ENCODE assay signal across 8 cellular contexts in genomic region chr15:45795487-45796069, GRCh38.
A peak's percentile ranks its signal among the peaks of the same experiment; 100 is the strongest.
DNase-seq lines count a peak whose midpoint lies in the region; ATAC-seq, FAIRE-seq and TF ChIP-seq lines count a peak whose summit lies in the region.

No MANE protein-coding gene starts in this region.

- POLR2A ChIA-PET in activated CD4-positive, alpha-beta memory T cell treated with anti-CD3 and anti-CD28 coated beads for 36 hours (lab: Charles Lee): interaction anchor here (0.6 kb wide), 1 partner anchor 194 kb away, joined by 3 read pairs; no protein-coding TSS in a partner anchor

- H3K36me3 Mint-ChIP-seq in activated CD4-positive, alpha-beta memory T cell treated with anti-CD3 and anti-CD28 coated beads for 36 hours: no peaks in the 10 kb centered on the region
- no peaks in the 10 kb centered on the region for H3K36me3 Mint-ChIP-seq in activated naive CD8-positive, alpha-beta T cell treated with anti-CD3 and anti-CD28 coated beads for 36 hours

- no peak for FAIRE-seq in urothelium cell line (lab: Jason Lieb, UNC)

- H3K4me1 Mint-ChIP-seq in activated CD4-positive, alpha-beta memory T cell treated with anti-CD3 and anti-CD28 coated beads for 36 hours (ENCODE audit: low read depth): no peaks in the 10 kb centered on the region
- H3K4me1 Mint-ChIP-seq in activated naive CD8-positive, alpha-beta T cell treated with anti-CD3 and anti-CD28 coated beads for 36 hours: no peaks in the 10 kb centered on the region

- H3K4me3 Mint-ChIP-seq in activated CD4-positive, alpha-beta memory T cell treated with anti-CD3 and anti-CD28 coated beads for 36 hours: no peak overlapping the region
- no peak overlapping the region for H3K4me3 Mint-ChIP-seq in activated naive CD8-positive, alpha-beta T cell treated with anti-CD3 and anti-CD28 coated beads for 36 hours

- TF ChIP-seq CTCF in GM20000 (IDR thresholded peaks at IDR 0.05; ENCODE audit: extremely low read depth, missing control alignments): no peak

- H3K27me3 Mint-ChIP-seq in activated CD4-positive, alpha-beta memory T cell treated with anti-CD3 and anti-CD28 coated beads for 36 hours: peaks cover 22% of the 10 kb centered on the region
- H3K27me3 Mint-ChIP-seq in activated naive CD8-positive, alpha-beta T cell treated with anti-CD3 and anti-CD28 coated beads for 36 hours: peaks cover 20% of the 10 kb centered on the region

- intact Hi-C loops in activated CD4-positive, alpha-beta memory T cell treated with anti-CD3 and anti-CD28 coated beads for 36 hours (cut with micrococcal nuclease): loop anchor here (2.0 kb wide), 1 partner anchor 81 kb away; no protein-coding TSS in a partner anchor

- CTCF ChIA-PET in activated CD4-positive, alpha-beta memory T cell treated with anti-CD3 and anti-CD28 coated beads for 36 hours (lab: Charles Lee): interaction anchor here (0.9 to 1.9 kb wide), 5 partner anchors 8 to 92 kb away, joined by 3 to 10 read pairs (median 3); no protein-coding TSS in a partner anchor

- no peak for ATAC-seq in activated CD4-positive, CD25-positive, alpha-beta regulatory T cell treated with anti-CD3 and anti-CD28 coated beads, Interleukin-2, amount 50 U/mL, for 24 hours

- H3K27ac Mint-ChIP-seq in activated CD4-positive, alpha-beta memory T cell treated with anti-CD3 and anti-CD28 coated beads for 36 hours: no peak overlapping the region
- no peak overlapping the region for H3K27ac Mint-ChIP-seq in activated naive CD8-positive, alpha-beta T cell treated with anti-CD3 and anti-CD28 coated beads for 36 hours

- no peaks in the 10 kb centered on the region for H3K9me3 Mint-ChIP-seq in activated CD4-positive, alpha-beta memory T cell treated with anti-CD3 and anti-CD28 coated beads for 36 hours
- no peaks in the 10 kb centered on the region for H3K9me3 Mint-ChIP-seq in activated naive CD8-positive, alpha-beta T cell treated with anti-CD3 and anti-CD28 coated beads for 36 hours

- DNase-seq in COLO668 (lab: John Stamatoyannopoulos, UW; ENCODE audit: unreplicated experiment) (peak; percentile 57), GM20000 (ENCODE audit: low spot score) (peak; percentile 22), NCI-H2081 (lab: John Stamatoyannopoulos, UW) (peak; percentile 79 to 89), iPS DF 4.7 (ENCODE audit: extremely low read depth, low spot score) (peak; percentile 71), urothelium cell line (ENCODE audit: low spot score) (peak; percentile 40)
- peak; percentile 10 for DNase-seq in activated CD4-positive, alpha-beta memory T cell treated with anti-CD3 and anti-CD28 coated beads for 36 hours
- no peak for DNase-seq in activated naive CD8-positive, alpha-beta T cell treated with anti-CD3 and anti-CD28 coated beads for 36 hours
